In the genomic region with DNA sequence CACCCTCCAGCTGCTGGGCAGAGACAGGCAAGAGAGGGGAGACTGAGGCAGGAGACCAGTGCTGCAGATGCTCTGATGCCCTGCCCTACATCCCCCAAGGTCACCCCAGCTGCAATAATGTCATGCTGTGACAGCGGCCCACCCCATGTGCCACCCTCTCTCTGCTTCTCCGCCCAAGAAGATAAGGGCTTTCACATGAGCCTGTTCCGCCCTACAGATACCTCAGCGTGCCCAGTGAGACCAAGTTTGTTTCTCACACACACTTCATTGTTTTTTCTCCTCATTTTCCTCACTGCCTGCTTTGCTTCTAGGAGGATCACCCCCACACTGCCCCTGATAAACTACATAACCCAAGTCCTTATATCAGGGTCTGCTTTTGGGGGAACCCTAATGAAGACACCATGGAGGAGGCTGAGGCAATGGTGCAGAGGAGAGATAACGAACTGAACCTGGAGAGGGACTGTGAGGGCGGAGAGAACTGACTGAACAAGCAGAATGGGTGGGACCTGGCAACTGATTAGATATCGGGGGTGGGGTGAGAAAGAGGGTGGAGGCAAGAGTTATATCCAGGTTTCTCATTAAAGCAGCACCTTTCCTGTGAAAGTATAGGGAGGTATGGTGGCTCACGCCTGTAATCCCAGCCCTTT, we compare ENCODE assay signal across 1 cellular context.
A peak's percentile ranks its signal among the peaks of the same experiment; 100 is the strongest.
TF ChIP-seq lines count a peak whose summit lies in the region.

No MANE protein-coding gene starts in this region.

TF ChIP-seq in K562, 482 proteins besides CTCF, POLR2A, EP300 and RAD21 (continued from another document and continues in another):
- TF ChIP-seq, protein P1, sequence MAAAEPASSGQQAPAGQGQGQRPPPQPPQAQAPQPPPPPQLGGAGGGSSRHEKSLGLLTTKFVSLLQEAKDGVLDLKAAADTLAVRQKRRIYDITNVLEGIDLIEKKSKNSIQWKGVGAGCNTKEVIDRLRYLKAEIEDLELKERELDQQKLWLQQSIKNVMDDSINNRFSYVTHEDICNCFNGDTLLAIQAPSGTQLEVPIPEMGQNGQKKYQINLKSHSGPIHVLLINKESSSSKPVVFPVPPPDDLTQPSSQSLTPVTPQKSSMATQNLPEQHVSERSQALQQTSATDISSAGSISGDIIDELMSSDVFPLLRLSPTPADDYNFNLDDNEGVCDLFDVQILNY (CRISPR knock-in tag; IDR thresholded peaks at IDR 0.05): no peak
- TF ChIP-seq, protein P2, sequence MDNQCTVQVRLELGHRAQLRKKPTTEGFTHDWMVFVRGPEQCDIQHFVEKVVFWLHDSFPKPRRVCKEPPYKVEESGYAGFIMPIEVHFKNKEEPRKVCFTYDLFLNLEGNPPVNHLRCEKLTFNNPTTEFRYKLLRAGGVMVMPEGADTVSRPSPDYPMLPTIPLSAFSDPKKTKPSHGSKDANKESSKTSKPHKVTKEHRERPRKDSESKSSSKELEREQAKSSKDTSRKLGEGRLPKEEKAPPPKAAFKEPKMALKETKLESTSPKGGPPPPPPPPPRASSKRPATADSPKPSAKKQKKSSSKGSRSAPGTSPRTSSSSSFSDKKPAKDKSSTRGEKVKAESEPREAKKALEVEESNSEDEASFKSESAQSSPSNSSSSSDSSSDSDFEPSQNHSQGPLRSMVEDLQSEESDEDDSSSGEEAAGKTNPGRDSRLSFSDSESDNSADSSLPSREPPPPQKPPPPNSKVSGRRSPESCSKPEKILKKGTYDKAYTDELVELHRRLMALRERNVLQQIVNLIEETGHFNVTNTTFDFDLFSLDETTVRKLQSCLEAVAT (IDR thresholded peaks at IDR 0.05): peak; percentile 18 to 58; a peak in 1 of 4 replicates
- TF ChIP-seq SAFB2 (IDR thresholded peaks at IDR 0.05; ENCODE audit: borderline replicate concordance, low read depth, low read length, severe bottlenecking): no peak
- no peak for TF ChIP-seq ZFX (CRISPR knock-in tag; IDR thresholded peaks at IDR 0.05)
- no peak for TF ChIP-seq JUNB (CRISPR knock-in tag; conservative IDR thresholded peaks at IDR 0.05)
- no peak for TF ChIP-seq FIP1L1 (IDR thresholded peaks at IDR 0.05; ENCODE audit: low read depth, low read length, poor library complexity, severe bottlenecking)
- TF ChIP-seq ILF3 (IDR thresholded peaks at IDR 0.05; ENCODE audit: borderline replicate concordance): no peak
- TF ChIP-seq ELF2 (CRISPR knock-in tag; IDR thresholded peaks at IDR 0.05): no peak
- no peak for TF ChIP-seq KLF13 (tag; IDR thresholded peaks at IDR 0.05; ENCODE audit: borderline replicate concordance, low read depth)
- TF ChIP-seq, protein P3, sequence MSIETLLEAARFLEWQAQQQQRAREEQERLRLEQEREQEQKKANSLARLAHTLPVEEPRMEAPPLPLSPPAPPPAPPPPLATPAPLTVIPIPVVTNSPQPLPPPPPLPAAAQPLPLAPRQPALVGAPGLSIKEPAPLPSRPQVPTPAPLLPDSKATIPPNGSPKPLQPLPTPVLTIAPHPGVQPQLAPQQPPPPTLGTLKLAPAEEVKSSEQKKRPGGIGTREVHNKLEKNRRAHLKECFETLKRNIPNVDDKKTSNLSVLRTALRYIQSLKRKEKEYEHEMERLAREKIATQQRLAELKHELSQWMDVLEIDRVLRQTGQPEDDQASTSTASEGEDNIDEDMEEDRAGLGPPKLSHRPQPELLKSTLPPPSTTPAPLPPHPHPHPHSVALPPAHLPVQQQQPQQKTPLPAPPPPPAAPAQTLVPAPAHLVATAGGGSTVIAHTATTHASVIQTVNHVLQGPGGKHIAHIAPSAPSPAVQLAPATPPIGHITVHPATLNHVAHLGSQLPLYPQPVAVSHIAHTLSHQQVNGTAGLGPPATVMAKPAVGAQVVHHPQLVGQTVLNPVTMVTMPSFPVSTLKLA (conservative IDR thresholded peaks at IDR 0.05): peak; percentile 26 to 77; a peak in 1 of 4 replicates
- TF ChIP-seq TAF15 (IDR thresholded peaks at IDR 0.05; ENCODE audit: low read depth, low read length): no peak
- TF ChIP-seq POLR2AphosphoS5 (IDR thresholded peaks at IDR 0.05; ENCODE audit: control insufficient read depth, insufficient read depth, low read depth, low read length): peak; percentile 51; the same call in 1 of the 2 replicates
- no peak for TF ChIP-seq POLR2G (IDR thresholded peaks at IDR 0.05; ENCODE audit: low read depth, low read length)
- peak in 1 of 2 experiments; percentile 50; a peak in 1 of 4 replicates for TF ChIP-seq ARNT (IDR thresholded peaks at IDR 0.05)
- TF ChIP-seq ZBTB8A (IDR thresholded peaks at IDR 0.05; ENCODE audit: partially characterized antibody): no peak
- no peak for TF ChIP-seq DNMT1 (IDR thresholded peaks at IDR 0.05)
- TF ChIP-seq, protein P4, sequence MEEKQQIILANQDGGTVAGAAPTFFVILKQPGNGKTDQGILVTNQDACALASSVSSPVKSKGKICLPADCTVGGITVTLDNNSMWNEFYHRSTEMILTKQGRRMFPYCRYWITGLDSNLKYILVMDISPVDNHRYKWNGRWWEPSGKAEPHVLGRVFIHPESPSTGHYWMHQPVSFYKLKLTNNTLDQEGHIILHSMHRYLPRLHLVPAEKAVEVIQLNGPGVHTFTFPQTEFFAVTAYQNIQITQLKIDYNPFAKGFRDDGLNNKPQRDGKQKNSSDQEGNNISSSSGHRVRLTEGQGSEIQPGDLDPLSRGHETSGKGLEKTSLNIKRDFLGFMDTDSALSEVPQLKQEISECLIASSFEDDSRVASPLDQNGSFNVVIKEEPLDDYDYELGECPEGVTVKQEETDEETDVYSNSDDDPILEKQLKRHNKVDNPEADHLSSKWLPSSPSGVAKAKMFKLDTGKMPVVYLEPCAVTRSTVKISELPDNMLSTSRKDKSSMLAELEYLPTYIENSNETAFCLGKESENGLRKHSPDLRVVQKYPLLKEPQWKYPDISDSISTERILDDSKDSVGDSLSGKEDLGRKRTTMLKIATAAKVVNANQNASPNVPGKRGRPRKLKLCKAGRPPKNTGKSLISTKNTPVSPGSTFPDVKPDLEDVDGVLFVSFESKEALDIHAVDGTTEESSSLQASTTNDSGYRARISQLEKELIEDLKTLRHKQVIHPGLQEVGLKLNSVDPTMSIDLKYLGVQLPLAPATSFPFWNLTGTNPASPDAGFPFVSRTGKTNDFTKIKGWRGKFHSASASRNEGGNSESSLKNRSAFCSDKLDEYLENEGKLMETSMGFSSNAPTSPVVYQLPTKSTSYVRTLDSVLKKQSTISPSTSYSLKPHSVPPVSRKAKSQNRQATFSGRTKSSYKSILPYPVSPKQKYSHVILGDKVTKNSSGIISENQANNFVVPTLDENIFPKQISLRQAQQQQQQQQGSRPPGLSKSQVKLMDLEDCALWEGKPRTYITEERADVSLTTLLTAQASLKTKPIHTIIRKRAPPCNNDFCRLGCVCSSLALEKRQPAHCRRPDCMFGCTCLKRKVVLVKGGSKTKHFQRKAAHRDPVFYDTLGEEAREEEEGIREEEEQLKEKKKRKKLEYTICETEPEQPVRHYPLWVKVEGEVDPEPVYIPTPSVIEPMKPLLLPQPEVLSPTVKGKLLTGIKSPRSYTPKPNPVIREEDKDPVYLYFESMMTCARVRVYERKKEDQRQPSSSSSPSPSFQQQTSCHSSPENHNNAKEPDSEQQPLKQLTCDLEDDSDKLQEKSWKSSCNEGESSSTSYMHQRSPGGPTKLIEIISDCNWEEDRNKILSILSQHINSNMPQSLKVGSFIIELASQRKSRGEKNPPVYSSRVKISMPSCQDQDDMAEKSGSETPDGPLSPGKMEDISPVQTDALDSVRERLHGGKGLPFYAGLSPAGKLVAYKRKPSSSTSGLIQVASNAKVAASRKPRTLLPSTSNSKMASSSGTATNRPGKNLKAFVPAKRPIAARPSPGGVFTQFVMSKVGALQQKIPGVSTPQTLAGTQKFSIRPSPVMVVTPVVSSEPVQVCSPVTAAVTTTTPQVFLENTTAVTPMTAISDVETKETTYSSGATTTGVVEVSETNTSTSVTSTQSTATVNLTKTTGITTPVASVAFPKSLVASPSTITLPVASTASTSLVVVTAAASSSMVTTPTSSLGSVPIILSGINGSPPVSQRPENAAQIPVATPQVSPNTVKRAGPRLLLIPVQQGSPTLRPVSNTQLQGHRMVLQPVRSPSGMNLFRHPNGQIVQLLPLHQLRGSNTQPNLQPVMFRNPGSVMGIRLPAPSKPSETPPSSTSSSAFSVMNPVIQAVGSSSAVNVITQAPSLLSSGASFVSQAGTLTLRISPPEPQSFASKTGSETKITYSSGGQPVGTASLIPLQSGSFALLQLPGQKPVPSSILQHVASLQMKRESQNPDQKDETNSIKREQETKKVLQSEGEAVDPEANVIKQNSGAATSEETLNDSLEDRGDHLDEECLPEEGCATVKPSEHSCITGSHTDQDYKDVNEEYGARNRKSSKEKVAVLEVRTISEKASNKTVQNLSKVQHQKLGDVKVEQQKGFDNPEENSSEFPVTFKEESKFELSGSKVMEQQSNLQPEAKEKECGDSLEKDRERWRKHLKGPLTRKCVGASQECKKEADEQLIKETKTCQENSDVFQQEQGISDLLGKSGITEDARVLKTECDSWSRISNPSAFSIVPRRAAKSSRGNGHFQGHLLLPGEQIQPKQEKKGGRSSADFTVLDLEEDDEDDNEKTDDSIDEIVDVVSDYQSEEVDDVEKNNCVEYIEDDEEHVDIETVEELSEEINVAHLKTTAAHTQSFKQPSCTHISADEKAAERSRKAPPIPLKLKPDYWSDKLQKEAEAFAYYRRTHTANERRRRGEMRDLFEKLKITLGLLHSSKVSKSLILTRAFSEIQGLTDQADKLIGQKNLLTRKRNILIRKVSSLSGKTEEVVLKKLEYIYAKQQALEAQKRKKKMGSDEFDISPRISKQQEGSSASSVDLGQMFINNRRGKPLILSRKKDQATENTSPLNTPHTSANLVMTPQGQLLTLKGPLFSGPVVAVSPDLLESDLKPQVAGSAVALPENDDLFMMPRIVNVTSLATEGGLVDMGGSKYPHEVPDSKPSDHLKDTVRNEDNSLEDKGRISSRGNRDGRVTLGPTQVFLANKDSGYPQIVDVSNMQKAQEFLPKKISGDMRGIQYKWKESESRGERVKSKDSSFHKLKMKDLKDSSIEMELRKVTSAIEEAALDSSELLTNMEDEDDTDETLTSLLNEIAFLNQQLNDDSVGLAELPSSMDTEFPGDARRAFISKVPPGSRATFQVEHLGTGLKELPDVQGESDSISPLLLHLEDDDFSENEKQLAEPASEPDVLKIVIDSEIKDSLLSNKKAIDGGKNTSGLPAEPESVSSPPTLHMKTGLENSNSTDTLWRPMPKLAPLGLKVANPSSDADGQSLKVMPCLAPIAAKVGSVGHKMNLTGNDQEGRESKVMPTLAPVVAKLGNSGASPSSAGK (IDR thresholded peaks at IDR 0.05): no peak
- no peak for TF ChIP-seq ARHGAP35 (IDR thresholded peaks at IDR 0.05; ENCODE audit: partially characterized antibody)
- TF ChIP-seq, protein P5, sequence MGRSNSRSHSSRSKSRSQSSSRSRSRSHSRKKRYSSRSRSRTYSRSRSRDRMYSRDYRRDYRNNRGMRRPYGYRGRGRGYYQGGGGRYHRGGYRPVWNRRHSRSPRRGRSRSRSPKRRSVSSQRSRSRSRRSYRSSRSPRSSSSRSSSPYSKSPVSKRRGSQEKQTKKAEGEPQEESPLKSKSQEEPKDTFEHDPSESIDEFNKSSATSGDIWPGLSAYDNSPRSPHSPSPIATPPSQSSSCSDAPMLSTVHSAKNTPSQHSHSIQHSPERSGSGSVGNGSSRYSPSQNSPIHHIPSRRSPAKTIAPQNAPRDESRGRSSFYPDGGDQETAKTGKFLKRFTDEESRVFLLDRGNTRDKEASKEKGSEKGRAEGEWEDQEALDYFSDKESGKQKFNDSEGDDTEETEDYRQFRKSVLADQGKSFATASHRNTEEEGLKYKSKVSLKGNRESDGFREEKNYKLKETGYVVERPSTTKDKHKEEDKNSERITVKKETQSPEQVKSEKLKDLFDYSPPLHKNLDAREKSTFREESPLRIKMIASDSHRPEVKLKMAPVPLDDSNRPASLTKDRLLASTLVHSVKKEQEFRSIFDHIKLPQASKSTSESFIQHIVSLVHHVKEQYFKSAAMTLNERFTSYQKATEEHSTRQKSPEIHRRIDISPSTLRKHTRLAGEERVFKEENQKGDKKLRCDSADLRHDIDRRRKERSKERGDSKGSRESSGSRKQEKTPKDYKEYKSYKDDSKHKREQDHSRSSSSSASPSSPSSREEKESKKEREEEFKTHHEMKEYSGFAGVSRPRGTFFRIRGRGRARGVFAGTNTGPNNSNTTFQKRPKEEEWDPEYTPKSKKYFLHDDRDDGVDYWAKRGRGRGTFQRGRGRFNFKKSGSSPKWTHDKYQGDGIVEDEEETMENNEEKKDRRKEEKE (IDR thresholded peaks at IDR 0.05; ENCODE audit: borderline replicate concordance in 1 of 2, control insufficient read depth in 1 of 2, low read depth in 2 of 2, low read length in 1 of 2): no peak
- TF ChIP-seq, protein P6, sequence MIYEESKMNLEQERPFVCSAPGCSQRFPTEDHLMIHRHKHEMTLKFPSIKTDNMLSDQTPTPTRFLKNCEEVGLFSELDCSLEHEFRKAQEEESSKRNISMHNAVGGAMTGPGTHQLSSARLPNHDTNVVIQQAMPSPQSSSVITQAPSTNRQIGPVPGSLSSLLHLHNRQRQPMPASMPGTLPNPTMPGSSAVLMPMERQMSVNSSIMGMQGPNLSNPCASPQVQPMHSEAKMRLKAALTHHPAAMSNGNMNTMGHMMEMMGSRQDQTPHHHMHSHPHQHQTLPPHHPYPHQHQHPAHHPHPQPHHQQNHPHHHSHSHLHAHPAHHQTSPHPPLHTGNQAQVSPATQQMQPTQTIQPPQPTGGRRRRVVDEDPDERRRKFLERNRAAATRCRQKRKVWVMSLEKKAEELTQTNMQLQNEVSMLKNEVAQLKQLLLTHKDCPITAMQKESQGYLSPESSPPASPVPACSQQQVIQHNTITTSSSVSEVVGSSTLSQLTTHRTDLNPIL (CRISPR knock-in tag; IDR thresholded peaks at IDR 0.05): no peak
- no peak for TF ChIP-seq HNRNPK (IDR thresholded peaks at IDR 0.05; ENCODE audit: low read depth, low read length, poor library complexity, severe bottlenecking)
- TF ChIP-seq, protein P7, sequence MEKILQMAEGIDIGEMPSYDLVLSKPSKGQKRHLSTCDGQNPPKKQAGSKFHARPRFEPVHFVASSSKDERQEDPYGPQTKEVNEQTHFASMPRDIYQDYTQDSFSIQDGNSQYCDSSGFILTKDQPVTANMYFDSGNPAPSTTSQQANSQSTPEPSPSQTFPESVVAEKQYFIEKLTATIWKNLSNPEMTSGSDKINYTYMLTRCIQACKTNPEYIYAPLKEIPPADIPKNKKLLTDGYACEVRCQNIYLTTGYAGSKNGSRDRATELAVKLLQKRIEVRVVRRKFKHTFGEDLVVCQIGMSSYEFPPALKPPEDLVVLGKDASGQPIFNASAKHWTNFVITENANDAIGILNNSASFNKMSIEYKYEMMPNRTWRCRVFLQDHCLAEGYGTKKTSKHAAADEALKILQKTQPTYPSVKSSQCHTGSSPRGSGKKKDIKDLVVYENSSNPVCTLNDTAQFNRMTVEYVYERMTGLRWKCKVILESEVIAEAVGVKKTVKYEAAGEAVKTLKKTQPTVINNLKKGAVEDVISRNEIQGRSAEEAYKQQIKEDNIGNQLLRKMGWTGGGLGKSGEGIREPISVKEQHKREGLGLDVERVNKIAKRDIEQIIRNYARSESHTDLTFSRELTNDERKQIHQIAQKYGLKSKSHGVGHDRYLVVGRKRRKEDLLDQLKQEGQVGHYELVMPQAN (IDR thresholded peaks at IDR 0.05; ENCODE audit: borderline replicate concordance): no peak; the same call in 1 of the 2 replicates
- no peak for TF ChIP-seq ZNF121 (CRISPR knock-in tag; conservative IDR thresholded peaks at IDR 0.05)
- TF ChIP-seq GABPB2 (CRISPR knock-in tag; conservative IDR thresholded peaks at IDR 0.05): no peak
- TF ChIP-seq POLR3A (IDR thresholded peaks at IDR 0.05; ENCODE audit: borderline replicate concordance, extremely low read depth, insufficient read depth, insufficient read length): no peak
- no peak for TF ChIP-seq NCOA6 (IDR thresholded peaks at IDR 0.05)
- TF ChIP-seq TCF7 (IDR thresholded peaks at IDR 0.05; ENCODE audit: borderline replicate concordance): no peak
- peak; percentile 71 for TF ChIP-seq GATA2 (CRISPR knock-in tag; IDR thresholded peaks at IDR 0.05)
- no peak for TF ChIP-seq ZNF175 (CRISPR knock-in tag; IDR thresholded peaks at IDR 0.05; ENCODE audit: low read depth)
- TF ChIP-seq ZNF239 (CRISPR knock-in tag; IDR thresholded peaks at IDR 0.05): peak; percentile 18; the same call in 1 of the 2 replicates
- no peak for TF ChIP-seq BDP1 (IDR thresholded peaks at IDR 0.05; ENCODE audit: insufficient read depth, insufficient read length)
